In the genomic region with DNA sequence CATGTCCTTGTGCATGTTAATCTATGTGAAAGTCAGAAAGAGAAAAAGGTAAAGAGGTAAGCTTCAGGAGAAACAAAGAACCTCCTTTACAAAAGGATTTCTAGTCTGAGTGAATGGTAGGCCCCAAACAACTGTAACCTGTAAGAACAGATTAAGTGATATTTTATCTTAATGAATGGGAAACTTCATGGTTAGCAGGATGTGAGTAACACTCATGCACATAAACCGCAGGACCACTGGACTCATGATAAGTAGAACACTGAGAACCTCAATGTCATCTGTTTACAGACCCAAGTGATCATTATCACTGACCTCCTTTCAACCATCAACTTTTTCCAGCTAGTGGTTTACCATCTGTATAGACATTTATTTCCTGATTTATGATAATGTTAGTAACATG, we compare ENCODE assay signal across 1 cellular context.
A peak's percentile ranks its signal among the peaks of the same experiment; 100 is the strongest.
TF ChIP-seq lines count a peak whose summit lies in the region.

No MANE protein-coding gene starts in this region.

TF ChIP-seq in K562, 482 proteins besides CTCF, POLR2A, EP300 and RAD21 (continued from another document and continues in another):
- TF ChIP-seq, protein P1, sequence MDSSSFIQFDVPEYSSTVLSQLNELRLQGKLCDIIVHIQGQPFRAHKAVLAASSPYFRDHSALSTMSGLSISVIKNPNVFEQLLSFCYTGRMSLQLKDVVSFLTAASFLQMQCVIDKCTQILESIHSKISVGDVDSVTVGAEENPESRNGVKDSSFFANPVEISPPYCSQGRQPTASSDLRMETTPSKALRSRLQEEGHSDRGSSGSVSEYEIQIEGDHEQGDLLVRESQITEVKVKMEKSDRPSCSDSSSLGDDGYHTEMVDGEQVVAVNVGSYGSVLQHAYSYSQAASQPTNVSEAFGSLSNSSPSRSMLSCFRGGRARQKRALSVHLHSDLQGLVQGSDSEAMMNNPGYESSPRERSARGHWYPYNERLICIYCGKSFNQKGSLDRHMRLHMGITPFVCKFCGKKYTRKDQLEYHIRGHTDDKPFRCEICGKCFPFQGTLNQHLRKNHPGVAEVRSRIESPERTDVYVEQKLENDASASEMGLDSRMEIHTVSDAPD (CRISPR knock-in tag; IDR thresholded peaks at IDR 0.05) = no peak
- TF ChIP-seq ZNF436 (CRISPR knock-in tag; IDR thresholded peaks at IDR 0.05) (no peak), FOXK1 (CRISPR knock-in tag; IDR thresholded peaks at IDR 0.05; ENCODE audit: borderline replicate concordance) (no peak), TSC22D4 (tag; IDR thresholded peaks at IDR 0.05) (no peak), ZNF133 (CRISPR knock-in tag; IDR thresholded peaks at IDR 0.05) (no peak), ZNF57 (CRISPR knock-in tag; IDR thresholded peaks at IDR 0.05) (no peak), TFE3 (CRISPR knock-in tag; IDR thresholded peaks at IDR 0.05) (no peak), ZFP30 (CRISPR knock-in tag; IDR thresholded peaks at IDR 0.05; ENCODE audit: borderline replicate concordance) (no peak), CBX5 (IDR thresholded peaks at IDR 0.05; ENCODE audit: borderline replicate concordance, low read depth) (no peak), KLF6 (CRISPR knock-in tag; IDR thresholded peaks at IDR 0.05; ENCODE audit: borderline replicate concordance) (no peak), ZNF668 (CRISPR knock-in tag; IDR thresholded peaks at IDR 0.05) (no peak), RAD51 (IDR thresholded peaks at IDR 0.05; ENCODE audit: borderline replicate concordance, low read depth) (no peak), CEBPB (tag; IDR thresholded peaks at IDR 0.05) (no peak), ZNF551 (CRISPR knock-in tag; IDR thresholded peaks at IDR 0.05) (no peak), MNT (conservative IDR thresholded peaks at IDR 0.05) (peak in 1 of 2 experiments; percentile 46; a peak in 1 of 4 replicates), ZNF165 (CRISPR knock-in tag; IDR thresholded peaks at IDR 0.05; ENCODE audit: borderline replicate concordance) (no peak), XRCC4 (IDR thresholded peaks at IDR 0.05; ENCODE audit: extremely low read depth, insufficient read depth, insufficient read length) (no peak), ID3 (CRISPR knock-in tag; IDR thresholded peaks at IDR 0.05) (no peak), ID3 (tag; IDR thresholded peaks at IDR 0.05) (no peak), GTF2A2 (tag; IDR thresholded peaks at IDR 0.05) (no peak), HMG20A (CRISPR knock-in tag; conservative IDR thresholded peaks at IDR 0.05) (no peak), THRAP3 (IDR thresholded peaks at IDR 0.05; ENCODE audit: borderline replicate concordance) (no peak), PHF21A (IDR thresholded peaks at IDR 0.05; ENCODE audit: borderline replicate concordance, low read depth) (no peak), NR2C1 (IDR thresholded peaks at IDR 0.05) (no peak), NR2C1 (tag; IDR thresholded peaks at IDR 0.05) (peak; percentile 49; the same call in 1 of the 2 replicates), CBX1 (IDR thresholded peaks at IDR 0.05; ENCODE audit: low read depth) (no peak), SMAD1 (IDR thresholded peaks at IDR 0.05; ENCODE audit: low read depth, low read length, partially characterized antibody) (no peak), IFI16 (CRISPR knock-in tag; IDR thresholded peaks at IDR 0.05) (no peak), RCOR1 (IDR thresholded peaks at IDR 0.05; ENCODE audit: borderline replicate concordance in 1 of 2, low read depth in 2 of 2, low read length in 2 of 2) (peak in 1 of 2 experiments; percentile 95; a peak in 2 of 4 replicates), ARID4B (CRISPR knock-in tag; IDR thresholded peaks at IDR 0.05) (no peak), IRF1 (CRISPR knock-in tag; IDR thresholded peaks at IDR 0.05; ENCODE audit: borderline replicate concordance) (no peak), SIX5 (IDR thresholded peaks at IDR 0.05; ENCODE audit: borderline replicate concordance in 1 of 2, insufficient read depth in 1 of 2, low read depth in 1 of 2, low read length in 2 of 2) (no peak), PPARD (CRISPR knock-in tag; IDR thresholded peaks at IDR 0.05) (no peak), RFX7 (CRISPR knock-in tag; IDR thresholded peaks at IDR 0.05) (no peak), ZNF511 (CRISPR knock-in tag; IDR thresholded peaks at IDR 0.05) (no peak), GABPA (tag; conservative IDR thresholded peaks at IDR 0.05; ENCODE audit: low read depth) (no peak; the same call in 1 of the 2 replicates), E2F6 (IDR thresholded peaks at IDR 0.05; ENCODE audit: borderline replicate concordance in 1 of 2, extremely low read depth in 1 of 2, insufficient read depth in 1 of 2, insufficient read length in 1 of 2, low read depth in 1 of 2, low read length in 1 of 2, poor library complexity in 1 of 2, severe bottlenecking in 1 of 2) (no peak), NFATC3 (IDR thresholded peaks at IDR 0.05) (no peak)
- TF ChIP-seq, protein P2, sequence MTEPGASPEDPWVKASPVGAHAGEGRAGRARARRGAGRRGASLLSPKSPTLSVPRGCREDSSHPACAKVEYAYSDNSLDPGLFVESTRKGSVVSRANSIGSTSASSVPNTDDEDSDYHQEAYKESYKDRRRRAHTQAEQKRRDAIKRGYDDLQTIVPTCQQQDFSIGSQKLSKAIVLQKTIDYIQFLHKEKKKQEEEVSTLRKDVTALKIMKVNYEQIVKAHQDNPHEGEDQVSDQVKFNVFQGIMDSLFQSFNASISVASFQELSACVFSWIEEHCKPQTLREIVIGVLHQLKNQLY (CRISPR knock-in tag; conservative IDR thresholded peaks at IDR 0.05) = no peak
- TF ChIP-seq, protein P3, sequence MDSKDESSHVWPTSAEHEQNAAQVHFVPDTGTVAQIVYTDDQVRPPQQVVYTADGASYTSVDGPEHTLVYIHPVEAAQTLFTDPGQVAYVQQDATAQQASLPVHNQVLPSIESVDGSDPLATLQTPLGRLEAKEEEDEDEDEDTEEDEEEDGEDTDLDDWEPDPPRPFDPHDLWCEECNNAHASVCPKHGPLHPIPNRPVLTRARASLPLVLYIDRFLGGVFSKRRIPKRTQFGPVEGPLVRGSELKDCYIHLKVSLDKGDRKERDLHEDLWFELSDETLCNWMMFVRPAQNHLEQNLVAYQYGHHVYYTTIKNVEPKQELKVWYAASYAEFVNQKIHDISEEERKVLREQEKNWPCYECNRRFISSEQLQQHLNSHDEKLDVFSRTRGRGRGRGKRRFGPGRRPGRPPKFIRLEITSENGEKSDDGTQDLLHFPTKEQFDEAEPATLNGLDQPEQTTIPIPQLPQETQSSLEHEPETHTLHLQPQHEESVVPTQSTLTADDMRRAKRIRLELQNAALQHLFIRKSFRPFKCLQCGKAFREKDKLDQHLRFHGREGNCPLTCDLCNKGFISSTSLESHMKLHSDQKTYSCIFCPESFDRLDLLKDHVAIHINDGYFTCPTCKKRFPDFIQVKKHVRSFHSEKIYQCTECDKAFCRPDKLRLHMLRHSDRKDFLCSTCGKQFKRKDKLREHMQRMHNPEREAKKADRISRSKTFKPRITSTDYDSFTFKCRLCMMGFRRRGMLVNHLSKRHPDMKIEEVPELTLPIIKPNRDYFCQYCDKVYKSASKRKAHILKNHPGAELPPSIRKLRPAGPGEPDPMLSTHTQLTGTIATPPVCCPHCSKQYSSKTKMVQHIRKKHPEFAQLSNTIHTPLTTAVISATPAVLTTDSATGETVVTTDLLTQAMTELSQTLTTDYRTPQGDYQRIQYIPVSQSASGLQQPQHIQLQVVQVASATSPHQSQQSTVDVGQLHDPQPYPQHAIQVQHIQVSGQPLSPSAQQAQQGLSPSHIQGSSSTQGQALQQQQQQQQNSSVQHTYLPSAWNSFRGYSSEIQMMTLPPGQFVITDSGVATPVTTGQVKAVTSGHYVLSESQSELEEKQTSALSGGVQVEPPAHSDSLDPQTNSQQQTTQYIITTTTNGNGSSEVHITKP (IDR thresholded peaks at IDR 0.05; ENCODE audit: partially characterized antibody) = peak; percentile 63
- TF ChIP-seq, protein P4, sequence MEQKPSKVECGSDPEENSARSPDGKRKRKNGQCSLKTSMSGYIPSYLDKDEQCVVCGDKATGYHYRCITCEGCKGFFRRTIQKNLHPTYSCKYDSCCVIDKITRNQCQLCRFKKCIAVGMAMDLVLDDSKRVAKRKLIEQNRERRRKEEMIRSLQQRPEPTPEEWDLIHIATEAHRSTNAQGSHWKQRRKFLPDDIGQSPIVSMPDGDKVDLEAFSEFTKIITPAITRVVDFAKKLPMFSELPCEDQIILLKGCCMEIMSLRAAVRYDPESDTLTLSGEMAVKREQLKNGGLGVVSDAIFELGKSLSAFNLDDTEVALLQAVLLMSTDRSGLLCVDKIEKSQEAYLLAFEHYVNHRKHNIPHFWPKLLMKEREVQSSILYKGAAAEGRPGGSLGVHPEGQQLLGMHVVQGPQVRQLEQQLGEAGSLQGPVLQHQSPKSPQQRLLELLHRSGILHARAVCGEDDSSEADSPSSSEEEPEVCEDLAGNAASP (IDR thresholded peaks at IDR 0.05) = no peak
- TF ChIP-seq, protein P5, sequence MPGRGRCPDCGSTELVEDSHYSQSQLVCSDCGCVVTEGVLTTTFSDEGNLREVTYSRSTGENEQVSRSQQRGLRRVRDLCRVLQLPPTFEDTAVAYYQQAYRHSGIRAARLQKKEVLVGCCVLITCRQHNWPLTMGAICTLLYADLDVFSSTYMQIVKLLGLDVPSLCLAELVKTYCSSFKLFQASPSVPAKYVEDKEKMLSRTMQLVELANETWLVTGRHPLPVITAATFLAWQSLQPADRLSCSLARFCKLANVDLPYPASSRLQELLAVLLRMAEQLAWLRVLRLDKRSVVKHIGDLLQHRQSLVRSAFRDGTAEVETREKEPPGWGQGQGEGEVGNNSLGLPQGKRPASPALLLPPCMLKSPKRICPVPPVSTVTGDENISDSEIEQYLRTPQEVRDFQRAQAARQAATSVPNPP (IDR thresholded peaks at IDR 0.05; ENCODE audit: borderline replicate concordance, insufficient read depth, insufficient read length) = no peak
